ENCODE assay signal across 23 cellular contexts in the genomic region with DNA sequence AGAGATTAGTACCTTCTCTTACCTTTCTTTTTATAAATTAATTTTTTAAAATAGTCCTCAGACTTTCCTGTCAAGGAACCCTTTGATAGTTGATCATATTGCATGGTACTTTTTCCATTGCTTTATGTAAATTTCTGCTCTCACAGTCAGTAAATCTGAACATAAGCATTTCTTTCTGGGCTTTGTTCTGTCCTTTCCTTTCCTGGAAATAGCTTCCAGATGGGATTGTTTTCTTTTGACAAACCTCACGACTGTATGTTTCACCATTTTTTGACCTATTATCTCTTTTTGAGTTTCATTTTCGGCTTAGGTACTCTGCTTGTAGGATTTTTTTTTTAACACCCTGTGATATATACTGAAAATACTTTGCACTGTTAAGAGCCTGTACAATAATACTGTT. TPM values are rescaled to one million over a fixed set of nuclear protein-coding genes. Genes with fewer than 3 reads are reported as not detected.
DNase-seq lines count a peak whose midpoint lies in the region; ATAC-seq and TF ChIP-seq lines count a peak whose summit lies in the region.
"Had no signal": no experiment of that assay in that cellular context is flagged by ENCODE, and none has a peak within 500 bp of the region (broad histone marks: within the 10 kb centered on the region; RNA-seq: fewer than 3 reads in every experiment).

No MANE protein-coding gene starts in this region.

- DNase-seq in SK-N-SH = no peak
- no peak for DNase-seq in brain microvascular endothelial cell
- peak; percentile 49 for DNase-seq in fibroblast of villous mesenchyme (ENCODE audit: low read depth)
- no peak for DNase-seq in progenitor cell of endocrine pancreas (ENCODE audit: low spot score, unreplicated experiment)
- no peak for DNase-seq in NCI-H2029 (lab: John Stamatoyannopoulos, UW)
- DNase-seq: activated CD4-positive, alpha-beta T cell treated with anti-CD3 and anti-CD28 coated beads for 36 hours; activated naive CD8-positive, alpha-beta T cell treated with anti-CD3 and anti-CD28 coated beads for 36 hours; left cardiac atrium; mucosa of descending colon; NCI-H1436 treated with DMSO at 0.1 percent for 48 hours; NCI-H748 treated with DMSO at 0.1 percent for 48 hours; stimulated activated CD4-positive, alpha-beta T cell treated with anti-CD3 and anti-CD28 coated beads, Interleukin-4, amount 100 ng/mL, for 4 hours had no signal

- H3K36me3 ChIP-seq in SK-N-SH (replicated peaks in 1 of 2; ENCODE audit: control insufficient read depth in 1 of 2, insufficient read depth in 2 of 2, low read length in 1 of 2) (no peaks in the 10 kb centered on the region), brain microvascular endothelial cell (replicated peaks) (no peaks in the 10 kb centered on the region)
- H3K36me3 ChIP-seq: BLaER1 treated with 17β-estradiol and CSF1 and Interleukin-3, amounts not matched to agents 10 nM and 100 nM; gastroesophageal sphincter had no signal

- H3K4me2 ChIP-seq in SK-N-SH = no peak overlapping the region; the same call in 1 of the 2 replicates
- H3K4me2 ChIP-seq: BLaER1 treated with 17β-estradiol and CSF1 and Interleukin-3, amounts not matched to agents 10 nM and 100 nM had no signal

- H3K9me3 Mint-ChIP-seq in progenitor cell of endocrine pancreas (ENCODE audit: low read depth) = no peaks in the 10 kb centered on the region
- H3K9me3 Mint-ChIP-seq: activated naive CD8-positive, alpha-beta T cell treated with anti-CD3 and anti-CD28 coated beads for 36 hours; activated T-helper 17 cell treated with anti-CD3 and anti-CD28 coated beads, Interleukin-2, amount 50 U/mL, for 72 hours had no signal

- TF ChIP-seq EP300 in SK-N-SH (IDR thresholded peaks at IDR 0.05; ENCODE audit: borderline replicate concordance in 1 of 2, low read depth in 1 of 2, low read length in 1 of 2) = no peak

- no peak for TF ChIP-seq RAD21 in SK-N-SH (IDR thresholded peaks at IDR 0.05; ENCODE audit: low read length)

- no peak overlapping the region for H2AFZ ChIP-seq in SK-N-SH (ENCODE audit: low read depth)

- in situ Hi-C loops in brain microvascular endothelial cell (cut with HindIII; ENCODE audit: low pct_ligation_motif_present, low sequenced_read_pairs) = no loop called here

- peaks cover 43% of the 10 kb centered on the region for H3K4me1 Mint-ChIP-seq in progenitor cell of endocrine pancreas (ENCODE audit: low read depth)

- 13% methylated on average over 2 of the region's 2 CpGs for WGBS in SK-N-SH (ENCODE audit: low lambda C conversion rate)

- peak overlapping the region; percentile 17 for H3K27ac Mint-ChIP-seq in progenitor cell of endocrine pancreas
- H3K27ac Mint-ChIP-seq: activated CD4-positive, alpha-beta T cell treated with anti-CD3 and anti-CD28 coated beads for 36 hours; activated naive CD8-positive, alpha-beta T cell treated with anti-CD3 and anti-CD28 coated beads for 36 hours; activated T-helper 17 cell treated with anti-CD3 and anti-CD28 coated beads, Interleukin-2, amount 50 U/mL, for 72 hours; IgD-negative memory B cell had no signal

- 0 out of 2 replicates have a peak, but pooled peaks cover 12% of the 10 kb centered on the region for H3K79me2 ChIP-seq in SK-N-SH (ENCODE audit: insufficient read depth)

- H3K27me3 Mint-ChIP-seq in progenitor cell of endocrine pancreas = no peaks in the 10 kb centered on the region
- H3K27me3 Mint-ChIP-seq: activated CD4-positive, alpha-beta T cell treated with anti-CD3 and anti-CD28 coated beads for 36 hours; activated naive CD8-positive, alpha-beta T cell treated with anti-CD3 and anti-CD28 coated beads for 36 hours; activated T-helper 17 cell treated with anti-CD3 and anti-CD28 coated beads, Interleukin-2, amount 50 U/mL, for 72 hours; IgD-negative memory B cell had no signal

- peaks cover 8% of the 10 kb centered on the region for H3K36me3 Mint-ChIP-seq in progenitor cell of endocrine pancreas (ENCODE audit: insufficient read depth)
- H3K36me3 Mint-ChIP-seq: activated naive CD8-positive, alpha-beta T cell treated with anti-CD3 and anti-CD28 coated beads for 36 hours; IgD-negative memory B cell had no signal

- H3K4me3 ChIP-seq in SK-N-SH (ENCODE audit: low read depth in 2 of 2, low read length in 1 of 2) (no peak overlapping the region), brain microvascular endothelial cell (ENCODE audit: low read depth, low read length) (no peak overlapping the region), fibroblast of villous mesenchyme (ENCODE audit: low read depth, low read length) (no peak overlapping the region)
- H3K4me3 ChIP-seq: BLaER1 treated with 17β-estradiol and CSF1 and Interleukin-3, amounts not matched to agents 10 nM and 100 nM; coronary artery; gastroesophageal sphincter; mucosa of descending colon had no signal

- H3K27me3 ChIP-seq in SK-N-SH (ENCODE audit: insufficient read depth) = no peaks in the 10 kb centered on the region; the same call in 1 of the 2 replicates
- H3K27me3 ChIP-seq in brain microvascular endothelial cell (replicated peaks) = no peaks in the 10 kb centered on the region
- H3K27me3 ChIP-seq: gastroesophageal sphincter, neutrophil had no signal

- TF ChIP-seq CTCF in SK-N-SH (IDR thresholded peaks at IDR 0.05) (no peak), brain microvascular endothelial cell (IDR thresholded peaks at IDR 0.05; ENCODE audit: low read depth, low read length, missing control alignments) (no peak), fibroblast of villous mesenchyme (IDR thresholded peaks at IDR 0.05; ENCODE audit: insufficient read depth, low read depth, low read length) (no peak), progenitor cell of endocrine pancreas (IDR thresholded peaks at IDR 0.05; ENCODE audit: unreplicated experiment) (no peak)

- H3K9ac ChIP-seq in SK-N-SH = no peak overlapping the region
- H3K9ac ChIP-seq: BLaER1 treated with 17β-estradiol and CSF1 and Interleukin-3, amounts not matched to agents 10 nM and 100 nM had no signal

- no peaks in the 10 kb centered on the region for H3K9me2 ChIP-seq in SK-N-SH

- no peaks in the 10 kb centered on the region for H4K20me1 ChIP-seq in SK-N-SH (ENCODE audit: insufficient read depth)
- H4K20me1 ChIP-seq: BLaER1 treated with 17β-estradiol and CSF1 and Interleukin-3, amounts not matched to agents 10 nM and 100 nM had no signal

- H3K27ac ChIP-seq in SK-N-SH (ENCODE audit: low read depth in 2 of 2, low read length in 1 of 2) (peak overlapping the region; percentile 48 to 49; a peak in 2 of 4 replicates), brain microvascular endothelial cell (peak overlapping the region; percentile 34)
- H3K27ac ChIP-seq: 22Rv1; BLaER1 treated with 17β-estradiol and CSF1 and Interleukin-3, amounts not matched to agents 10 nM and 100 nM; gastroesophageal sphincter; HL-60; neutrophil had no signal

- H3K9me3 ChIP-seq in SK-N-SH = no peaks in the 10 kb centered on the region
- H3K9me3 ChIP-seq: BLaER1 treated with 17β-estradiol and CSF1 and Interleukin-3, amounts not matched to agents 10 nM and 100 nM; gastroesophageal sphincter; mucosa of descending colon; neutrophil had no signal

- H3F3A ChIP-seq in SK-N-SH (replicated peaks; ENCODE audit: insufficient read depth) = peaks cover 4% of the 10 kb centered on the region

- H3K4me3 Mint-ChIP-seq in progenitor cell of endocrine pancreas (ENCODE audit: low read depth) = no peak overlapping the region
- H3K4me3 Mint-ChIP-seq: activated CD4-positive, alpha-beta T cell treated with anti-CD3 and anti-CD28 coated beads for 36 hours; activated naive CD8-positive, alpha-beta T cell treated with anti-CD3 and anti-CD28 coated beads for 36 hours; activated T-helper 17 cell treated with anti-CD3 and anti-CD28 coated beads, Interleukin-2, amount 50 U/mL, for 72 hours had no signal

- POLR2A ChIA-PET in SK-N-SH (lab: Yijun Ruan, JAX) = no interaction called here

- peaks cover 0 to 3% of the 10 kb centered on the region in 2 experiments; a peak in 2 of 4 replicates for H3K4me1 ChIP-seq in SK-N-SH (ENCODE audit: control insufficient read depth in 1 of 2, insufficient read depth in 2 of 2, low read depth in 1 of 2, low read length in 1 of 2)

- CTCF ChIA-PET in SK-N-SH (lab: Yijun Ruan, JAX) = interaction anchor here (1.2 kb wide), 1 partner anchor 21 kb away, joined by 3 read pairs; no protein-coding TSS in a partner anchor

- ATAC-seq in SK-N-SH treated with all-trans-retinoic acid at 6 μM for 48 hours (no peak), HG02759 (IDR thresholded peaks at IDR 0.05; ENCODE audit: unreplicated experiment) (no peak), GM18861 (IDR thresholded peaks at IDR 0.05; ENCODE audit: unreplicated experiment) (no peak)
- ATAC-seq: activated CD4-positive, alpha-beta T cell treated with anti-CD3 and anti-CD28 coated beads for 36 hours; activated T-helper 17 cell treated with anti-CD3 and anti-CD28 coated beads, Interleukin-2, amount 50 U/mL, for 72 hours; gastroesophageal sphincter; left cardiac atrium; mucosa of descending colon had no signal

TF ChIP-seq in SK-N-SH treated with all-trans-retinoic acid at 6 μM for 48 hours, 23 proteins besides CTCF, POLR2A, EP300 and RAD21:
- TF ChIP-seq ZNF8 (CRISPR knock-in tag; IDR thresholded peaks at IDR 0.05) (no peak), SNAI2 (CRISPR knock-in tag; IDR thresholded peaks at IDR 0.05) (no peak), GLIS3 (CRISPR knock-in tag; IDR thresholded peaks at IDR 0.05) (no peak), ZNF565 (CRISPR knock-in tag; conservative IDR thresholded peaks at IDR 0.05; ENCODE audit: low read depth) (no peak)

RNA-seq across cellular contexts. Expression of gene UTRN, which starts 32.6 kb away (rescaled TPM):
- polyA plus RNA-seq in SK-N-SH (2012; rRNA removed) = 6.8 and 8.7 TPM in 2 replicates
- 10.1 and 10.3 TPM in 2 replicates for polyA plus RNA-seq in SK-N-SH (2012; cell fraction: cytosol; rRNA removed)
- polyA plus RNA-seq in SK-N-SH (2012; cell fraction: nucleus; rRNA removed) = 9.0 and 18.6 TPM in 2 replicates
- 115 and 132 TPM in 2 replicates for total RNA-seq in fibroblast of villous mesenchyme
- total RNA-seq in progenitor cell of endocrine pancreas = 249 and 263 TPM in 2 replicates
